33 cellular contexts compared by ENCODE assay signal in genomic region chr4:85611661-85612060, GRCh38.
"Had no signal": no experiment of that assay in that cellular context is flagged by ENCODE, and none has a peak within 500 bp of the region (broad histone marks: within the 10 kb centered on the region; RNA-seq: fewer than 3 reads in every experiment).

No MANE protein-coding gene starts in this region.

- H3K27ac Mint-ChIP-seq: activated naive CD4-positive, alpha-beta T cell treated with anti-CD3 and anti-CD28 coated beads for 36 hours; activated naive CD8-positive, alpha-beta T cell treated with anti-CD3 and anti-CD28 coated beads, Interleukin-2, amount 10 ng/mL, durations not matched to agents 7 days and 5 days; activated T-helper 1 cell treated with anti-CD3 and anti-CD28 coated beads, Interleukin-12 subunit alpha, Interleukin-12 subunit beta, Interleukin-2, Interleukin-4 antibody, amounts not matched to agents 30 ng/mL and 10 ng/mL and 1 ng/mL, durations not matched to agents 14 hours and 24 hours and 36 hours; mesothelial cell of epicardium; naive thymus-derived CD8-positive, alpha-beta T cell had no signal

- H3K27me3 Mint-ChIP-seq: naive thymus-derived CD8-positive, alpha-beta T cell had no signal

- H3K9me3 ChIP-seq: gastroesophageal sphincter, psoas muscle, testis, transverse colon had no signal

- H3K9me3 Mint-ChIP-seq: activated T-helper 1 cell treated with anti-CD3 and anti-CD28 coated beads, Interleukin-12 subunit alpha, Interleukin-12 subunit beta, Interleukin-2, Interleukin-4 antibody, amounts not matched to agents 30 ng/mL and 10 ng/mL and 1 ng/mL, durations not matched to agents 14 hours and 24 hours and 36 hours; naive thymus-derived CD8-positive, alpha-beta T cell; neural crest cell had no signal

- H3K36me3 Mint-ChIP-seq: activated naive CD8-positive, alpha-beta T cell treated with anti-CD3 and anti-CD28 coated beads, Interleukin-2, amount 10 ng/mL, durations not matched to agents 7 days and 5 days; mesothelial cell of epicardium; naive thymus-derived CD8-positive, alpha-beta T cell had no signal

- FAIRE-seq: colon had no signal

- H3K4me1 ChIP-seq: gastroesophageal sphincter, parathyroid adenoma, psoas muscle, testis, transverse colon had no signal

- H3K27ac ChIP-seq: epithelial cell of prostate, gastroesophageal sphincter, hepatocyte, parathyroid adenoma, psoas muscle, testis, transverse colon, VCaP had no signal

- H3K36me3 ChIP-seq: gastroesophageal sphincter, transverse colon had no signal

- H3K4me3 ChIP-seq: gastroesophageal sphincter, hepatocyte, psoas muscle, smooth muscle cell, testis, transverse colon had no signal

- H3K4me1 Mint-ChIP-seq: activated naive CD8-positive, alpha-beta T cell treated with anti-CD3 and anti-CD28 coated beads, Interleukin-2, amount 10 ng/mL, durations not matched to agents 7 days and 5 days; neural crest cell had no signal

- H3K27me3 ChIP-seq: gastroesophageal sphincter, hepatocyte, testis, transverse colon had no signal

- DNase-seq: activated CD4-positive, alpha-beta T cell treated with anti-CD3 and anti-CD28 coated beads for 4 hours; activated CD4-positive, alpha-beta T cell treated with anti-CD3 and anti-CD28 coated beads, Interleukin-2, amount 50 U/mL, for 48 hours; activated CD8-positive, alpha-beta memory T cell treated with anti-CD3 and anti-CD28 coated beads, Interleukin-2, amount 50 U/mL, for 4 hours; activated effector memory CD4-positive, alpha-beta T cell treated with anti-CD3 and anti-CD28 coated beads, Interleukin-2, amount 50 U/mL, for 16 hours; activated naive CD4-positive, alpha-beta T cell treated with anti-CD3 and anti-CD28 coated beads for 36 hours; activated naive CD8-positive, alpha-beta T cell treated with anti-CD3 and anti-CD28 coated beads, Interleukin-2, amount 10 ng/mL, durations not matched to agents 7 days and 5 days; activated T-cell treated with anti-CD3 and anti-CD28 coated beads, Interleukin-2, amount 50 U/mL, for 1 hour; amygdala; dermis blood vessel endothelial cell; effector CD4-positive, alpha-beta T cell; islet precursor cell; left cardiac atrium; left ventricle myocardium superior; naive thymus-derived CD8-positive, alpha-beta T cell; nucleus accumbens; psoas muscle; stimulated activated CD4-positive, alpha-beta T cell treated with anti-CD3 and anti-CD28 coated beads, Interleukin-1b, Interleukin-23, amount 100 ng/mL, for 48 hours; stimulated activated CD4-positive, alpha-beta T cell treated with anti-CD3 and anti-CD28 coated beads, Interleukin-4, amount 100 ng/mL, for 4 hours; stimulated activated CD8-positive, alpha-beta memory T cell treated with anti-CD3 and anti-CD28 coated beads, Interleukin-4, amount 100 ng/mL, for 48 hours; stimulated activated naive CD4-positive, alpha-beta T cell; T-helper 1 cell; testis; transverse colon had no signal

- ATAC-seq: gastroesophageal sphincter; left cardiac atrium; left ventricle myocardium superior; naive thymus-derived CD8-positive, alpha-beta T cell; psoas muscle had no signal

- H3K4me3 Mint-ChIP-seq: activated naive CD4-positive, alpha-beta T cell treated with anti-CD3 and anti-CD28 coated beads for 36 hours; activated naive CD8-positive, alpha-beta T cell treated with anti-CD3 and anti-CD28 coated beads, Interleukin-2, amount 10 ng/mL, durations not matched to agents 7 days and 5 days; activated T-helper 1 cell treated with anti-CD3 and anti-CD28 coated beads, Interleukin-12 subunit alpha, Interleukin-12 subunit beta, Interleukin-2, Interleukin-4 antibody, amounts not matched to agents 30 ng/mL and 10 ng/mL and 1 ng/mL, durations not matched to agents 14 hours and 24 hours and 36 hours; mesothelial cell of epicardium; naive thymus-derived CD8-positive, alpha-beta T cell; neural crest cell had no signal
